Comparison of ENCODE assay signal across 9 cellular contexts in genomic region chr20:50577175-50578018, GRCh38.
A peak's percentile ranks its signal among the peaks of the same experiment; 100 is the strongest.
DNase-seq lines count a peak whose midpoint lies in the region; ATAC-seq lines count a peak whose summit lies in the region.
"Had no signal": no experiment of that assay in that cellular context is flagged by ENCODE, and none has a peak within 500 bp of the region (broad histone marks: within the 10 kb centered on the region; RNA-seq: fewer than 3 reads in every experiment).

No MANE protein-coding gene starts in this region.

- ATAC-seq in GM21825 (IDR thresholded peaks at IDR 0.05; ENCODE audit: unreplicated experiment) (no peak), GM18498 (IDR thresholded peaks at IDR 0.05; ENCODE audit: unreplicated experiment) (no peak)

- H3K4me3 ChIP-seq in muscle layer of colon (ENCODE audit: low read depth in 1 of 2, low read length in 2 of 2), result no peak overlapping the region
- no peak overlapping the region for H3K4me3 ChIP-seq in effector memory CD4-positive, alpha-beta T cell (ENCODE audit: insufficient read depth, low read depth, low read length, poor library complexity, severe bottlenecking)

- H3K27ac ChIP-seq in muscle layer of colon (ENCODE audit: low read depth, low read length), result peak overlapping the region; percentile 64
- H3K27ac ChIP-seq in effector memory CD4-positive, alpha-beta T cell (ENCODE audit: insufficient read depth, low read length, poor library complexity, severe bottlenecking), result no peak overlapping the region
- H3K27ac ChIP-seq: neutrophil had no signal

- H3K9ac ChIP-seq in muscle layer of colon (ENCODE audit: low read length), result no peak overlapping the region

- DNase-seq in DMS79 (lab: John Stamatoyannopoulos, UW) (peak; percentile 54), NCI-H1694 treated with DMSO at 0.1 percent for 48 hours (lab: John Stamatoyannopoulos, UW) (peak; percentile 11), cerebellar nuclear complex (lab: John Stamatoyannopoulos, UW) (peak; percentile 48 to 53), glomerular visceral epithelial cell (ENCODE audit: extremely low spot score) (no peak)
- no peak for DNase-seq in effector memory CD4-positive, alpha-beta T cell

- peaks cover 33% of the 10 kb centered on the region for H3K4me1 ChIP-seq in muscle layer of colon (ENCODE audit: insufficient read depth, low read length)
- no peaks in the 10 kb centered on the region for H3K4me1 ChIP-seq in effector memory CD4-positive, alpha-beta T cell (ENCODE audit: control insufficient read depth, insufficient read depth, low read length, poor library complexity, severe bottlenecking)

- peaks cover 59% of the 10 kb centered on the region for H3K36me3 ChIP-seq in muscle layer of colon (ENCODE audit: insufficient read depth, low read length)
- H3K36me3 ChIP-seq in effector memory CD4-positive, alpha-beta T cell (ENCODE audit: control insufficient read depth, insufficient read depth, low read length), result peaks cover 90% of the 10 kb centered on the region

- H3K9me3 ChIP-seq in muscle layer of colon (ENCODE audit: low read length), result no peaks in the 10 kb centered on the region
- no peaks in the 10 kb centered on the region for H3K9me3 ChIP-seq in effector memory CD4-positive, alpha-beta T cell (ENCODE audit: control insufficient read depth, low read length)
- H3K9me3 ChIP-seq: neutrophil had no signal

- no peaks in the 10 kb centered on the region for H3K27me3 ChIP-seq in muscle layer of colon (ENCODE audit: control insufficient read depth in 1 of 2, insufficient read depth in 2 of 2, low read length in 2 of 2)
- H3K27me3 ChIP-seq in effector memory CD4-positive, alpha-beta T cell (replicated peaks; ENCODE audit: control insufficient read depth, insufficient read depth, low read length, poor library complexity, severe bottlenecking), result no peaks in the 10 kb centered on the region
- H3K27me3 ChIP-seq: neutrophil had no signal

Comparison
In these comparisons a context has a peak if more than half of its experiments do, and no peak if none do; other contexts are left out.
1. DNase-seq: peak in DMS79 (single experiment), NCI-H1694 treated with DMSO at 0.1 percent for 48 hours (single experiment) and cerebellar nuclear complex (2 of 2); none in effector memory CD4-positive, alpha-beta T cell (0 of 3) and glomerular visceral epithelial cell (single experiment).